In the genomic region with DNA sequence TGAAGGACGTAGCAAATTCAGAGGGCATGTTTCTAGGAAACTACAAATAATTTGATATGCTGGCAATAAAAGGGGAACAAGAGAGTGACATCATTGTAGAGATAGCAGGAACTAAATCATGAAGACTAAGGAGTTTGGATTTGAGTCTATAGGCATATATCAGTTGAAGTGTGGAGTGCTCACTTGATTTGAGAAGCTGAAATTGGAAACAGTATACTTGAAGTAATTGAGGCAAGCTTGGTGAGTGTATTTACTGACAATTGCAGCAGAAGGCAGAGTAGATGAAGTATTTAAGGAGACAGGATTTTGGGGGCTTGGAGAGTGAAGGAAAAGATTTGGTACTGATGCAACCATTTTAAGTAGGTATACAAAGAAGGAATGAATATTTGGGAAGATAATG, we compare ENCODE assay signal across 12 cellular contexts. TPM values are rescaled to one million over a fixed set of nuclear protein-coding genes. Genes with fewer than 3 reads are reported as not detected.
A peak's percentile ranks its signal among the peaks of the same experiment; 100 is the strongest.
DNase-seq lines count a peak whose midpoint lies in the region; ATAC-seq lines count a peak whose summit lies in the region.
"Had no signal": no experiment of that assay in that cellular context is flagged by ENCODE, and none has a peak within 500 bp of the region (broad histone marks: within the 10 kb centered on the region; RNA-seq: fewer than 3 reads in every experiment).

No MANE protein-coding gene starts in this region.

- H3K27me3 Mint-ChIP-seq in activated CD8-positive, alpha-beta memory T cell treated with anti-CD3 and anti-CD28 coated beads, Interleukin-2, amount 10 ng/mL, durations not matched to agents 7 days and 5 days, result no peaks in the 10 kb centered on the region
- H3K27me3 Mint-ChIP-seq in activated T-helper 1 cell treated with anti-CD3 and anti-CD28 coated beads, Interleukin-12 subunit alpha, Interleukin-12 subunit beta, Interleukin-2, Interleukin-4 antibody, amounts not matched to agents 30 ng/mL and 10 ng/mL and 1 ng/mL, durations not matched to agents 14 hours and 24 hours and 36 hours (ENCODE audit: insufficient read depth), result no peaks in the 10 kb centered on the region
- H3K27me3 Mint-ChIP-seq in stimulated activated memory B cell treated with anti-CD40 and anti-IgM and Interleukin-4, amounts not matched to agents 10 μg/mL and 1 μg/mL and 100 μg/mL, for 72 hours, result peaks cover 13% of the 10 kb centered on the region

- peak overlapping the region; percentile 8 for H3K4me3 Mint-ChIP-seq in activated CD8-positive, alpha-beta memory T cell treated with anti-CD3 and anti-CD28 coated beads, Interleukin-2, amount 10 ng/mL, durations not matched to agents 7 days and 5 days
- H3K4me3 Mint-ChIP-seq in activated T-helper 1 cell treated with anti-CD3 and anti-CD28 coated beads, Interleukin-12 subunit alpha, Interleukin-12 subunit beta, Interleukin-2, Interleukin-4 antibody, amounts not matched to agents 30 ng/mL and 10 ng/mL and 1 ng/mL, durations not matched to agents 14 hours and 24 hours and 36 hours, result peak overlapping the region; percentile 23
- H3K4me3 Mint-ChIP-seq in stimulated activated memory B cell treated with anti-CD40 and anti-IgM and Interleukin-4, amounts not matched to agents 10 μg/mL and 1 μg/mL and 100 μg/mL, for 72 hours, result no peak overlapping the region
- H3K4me3 Mint-ChIP-seq: neural crest cell had no signal

- H3K27ac Mint-ChIP-seq in activated CD8-positive, alpha-beta memory T cell treated with anti-CD3 and anti-CD28 coated beads, Interleukin-2, amount 10 ng/mL, durations not matched to agents 7 days and 5 days, result peak overlapping the region; percentile 83
- H3K27ac Mint-ChIP-seq in activated T-helper 1 cell treated with anti-CD3 and anti-CD28 coated beads, Interleukin-12 subunit alpha, Interleukin-12 subunit beta, Interleukin-2, Interleukin-4 antibody, amounts not matched to agents 30 ng/mL and 10 ng/mL and 1 ng/mL, durations not matched to agents 14 hours and 24 hours and 36 hours, result peak overlapping the region; percentile 94
- peak overlapping the region; percentile 1 for H3K27ac Mint-ChIP-seq in stimulated activated memory B cell treated with anti-CD40 and anti-IgM and Interleukin-4, amounts not matched to agents 10 μg/mL and 1 μg/mL and 100 μg/mL, for 72 hours

- peak; percentile 31 for ATAC-seq in activated CD8-positive, alpha-beta memory T cell treated with anti-CD3 and anti-CD28 coated beads, Interleukin-2, amount 10 ng/mL, durations not matched to agents 7 days and 5 days
- ATAC-seq in HG03103 (IDR thresholded peaks at IDR 0.05; ENCODE audit: low read depth, unreplicated experiment) (peak; percentile 31), HG03520 (IDR thresholded peaks at IDR 0.05; ENCODE audit: unreplicated experiment) (no peak)
- no peak for ATAC-seq in stimulated activated memory B cell treated with anti-CD40 and anti-IgM and Interleukin-4, amounts not matched to agents 10 μg/mL and 1 μg/mL and 100 μg/mL, for 72 hours
- ATAC-seq: heart right ventricle had no signal

- intact Hi-C loops in activated T-helper 1 cell treated with anti-CD3 and anti-CD28 coated beads, Interleukin-12 subunit alpha, Interleukin-12 subunit beta, Interleukin-2, Interleukin-4 antibody, amounts not matched to agents 30 ng/mL and 10 ng/mL and 1 ng/mL, durations not matched to agents 14 hours and 24 hours and 36 hours (cut with micrococcal nuclease), result loop anchor here (1.0 to 5.0 kb wide), 8 partner anchors 9 to 161 kb away; a partner anchor contains a TSS

- H3K9me3 Mint-ChIP-seq in activated CD8-positive, alpha-beta memory T cell treated with anti-CD3 and anti-CD28 coated beads, Interleukin-2, amount 10 ng/mL, durations not matched to agents 7 days and 5 days (ENCODE audit: low read depth), result no peaks in the 10 kb centered on the region
- H3K9me3 Mint-ChIP-seq in activated T-helper 1 cell treated with anti-CD3 and anti-CD28 coated beads, Interleukin-12 subunit alpha, Interleukin-12 subunit beta, Interleukin-2, Interleukin-4 antibody, amounts not matched to agents 30 ng/mL and 10 ng/mL and 1 ng/mL, durations not matched to agents 14 hours and 24 hours and 36 hours, result no peaks in the 10 kb centered on the region
- no peaks in the 10 kb centered on the region for H3K9me3 Mint-ChIP-seq in stimulated activated memory B cell treated with anti-CD40 and anti-IgM and Interleukin-4, amounts not matched to agents 10 μg/mL and 1 μg/mL and 100 μg/mL, for 72 hours
- H3K9me3 Mint-ChIP-seq: neural crest cell had no signal

- peaks cover 55% of the 10 kb centered on the region for H3K4me1 Mint-ChIP-seq in activated CD8-positive, alpha-beta memory T cell treated with anti-CD3 and anti-CD28 coated beads, Interleukin-2, amount 10 ng/mL, durations not matched to agents 7 days and 5 days
- H3K4me1 Mint-ChIP-seq in activated T-helper 1 cell treated with anti-CD3 and anti-CD28 coated beads, Interleukin-12 subunit alpha, Interleukin-12 subunit beta, Interleukin-2, Interleukin-4 antibody, amounts not matched to agents 30 ng/mL and 10 ng/mL and 1 ng/mL, durations not matched to agents 14 hours and 24 hours and 36 hours (ENCODE audit: low read depth), result peaks cover 77% of the 10 kb centered on the region
- H3K4me1 Mint-ChIP-seq in stimulated activated memory B cell treated with anti-CD40 and anti-IgM and Interleukin-4, amounts not matched to agents 10 μg/mL and 1 μg/mL and 100 μg/mL, for 72 hours, result peaks cover 14% of the 10 kb centered on the region
- H3K4me1 Mint-ChIP-seq: neural crest cell had no signal

- DNase-seq in activated CD8-positive, alpha-beta memory T cell treated with anti-CD3 and anti-CD28 coated beads, Interleukin-2, amount 10 ng/mL, durations not matched to agents 7 days and 5 days, result no peak
- DNase-seq in activated CD8-positive, alpha-beta memory T cell treated with anti-CD3 and anti-CD28 coated beads for 24 hours, result no peak
- DNase-seq in activated T-helper 1 cell treated with anti-CD3 and anti-CD28 coated beads, Interleukin-12 subunit alpha, Interleukin-12 subunit beta, Interleukin-2, Interleukin-4 antibody, amounts not matched to agents 30 ng/mL and 10 ng/mL and 1 ng/mL, durations not matched to agents 14 hours and 24 hours and 36 hours (ENCODE audit: low spot score), result no peak
- DNase-seq in NCI-H345 treated with DMSO at 0.1 percent for 48 hours (lab: John Stamatoyannopoulos, UW; ENCODE audit: unreplicated experiment) (no peak), AG08395 (ENCODE audit: low spot score) (no peak)
- DNase-seq: AML-193, heart right ventricle, NCI-H446 had no signal

- CTCF ChIA-PET in activated CD8-positive, alpha-beta memory T cell treated with anti-CD3 and anti-CD28 coated beads, Interleukin-2, amount 10 ng/mL, durations not matched to agents 7 days and 5 days (lab: Charles Lee), result interaction anchor here (0.9 to 2.4 kb wide), 11 partner anchors 9 to 198 kb away, joined by 3 to 10 read pairs (median 4); a partner anchor contains a TSS

- peaks cover 33% of the 10 kb centered on the region for H3K36me3 Mint-ChIP-seq in activated CD8-positive, alpha-beta memory T cell treated with anti-CD3 and anti-CD28 coated beads, Interleukin-2, amount 10 ng/mL, durations not matched to agents 7 days and 5 days
- H3K36me3 Mint-ChIP-seq in activated T-helper 1 cell treated with anti-CD3 and anti-CD28 coated beads, Interleukin-12 subunit alpha, Interleukin-12 subunit beta, Interleukin-2, Interleukin-4 antibody, amounts not matched to agents 30 ng/mL and 10 ng/mL and 1 ng/mL, durations not matched to agents 14 hours and 24 hours and 36 hours (ENCODE audit: low read depth), result peaks cover 44% of the 10 kb centered on the region
- peaks cover 26% of the 10 kb centered on the region for H3K36me3 Mint-ChIP-seq in stimulated activated memory B cell treated with anti-CD40 and anti-IgM and Interleukin-4, amounts not matched to agents 10 μg/mL and 1 μg/mL and 100 μg/mL, for 72 hours

RNA-seq across cellular contexts. Expression of a gene that starts 6.4 kb away (rescaled TPM):
- total RNA-seq in activated CD8-positive, alpha-beta memory T cell treated with anti-CD3 and anti-CD28 coated beads, Interleukin-2, amount 10 ng/mL, durations not matched to agents 7 days and 5 days, result under 1 TPM in 1 of 2 experiments, not detected in 1; 0.41 TPM
- not detected in 2 replicates for total RNA-seq in activated T-helper 1 cell treated with anti-CD3 and anti-CD28 coated beads, Interleukin-12 subunit alpha, Interleukin-12 subunit beta, Interleukin-2, Interleukin-4 antibody, amounts not matched to agents 30 ng/mL and 10 ng/mL and 1 ng/mL, durations not matched to agents 14 hours and 24 hours and 36 hours
- total RNA-seq: heart right ventricle, neural crest cell had no signal

RNA-seq across cellular contexts. Expression of a gene that starts 16.7 kb away (rescaled TPM):
- total RNA-seq in activated CD8-positive, alpha-beta memory T cell treated with anti-CD3 and anti-CD28 coated beads, Interleukin-2, amount 10 ng/mL, durations not matched to agents 7 days and 5 days, result 10 to 100 TPM; 23.3 to 41.1 TPM
- 50.2 and 56.0 TPM in 2 replicates for total RNA-seq in activated T-helper 1 cell treated with anti-CD3 and anti-CD28 coated beads, Interleukin-12 subunit alpha, Interleukin-12 subunit beta, Interleukin-2, Interleukin-4 antibody, amounts not matched to agents 30 ng/mL and 10 ng/mL and 1 ng/mL, durations not matched to agents 14 hours and 24 hours and 36 hours

Comparison
In these comparisons a context has a peak if more than half of its experiments do, and no peak if none do; other contexts are left out.
1. ATAC-seq: peak in activated CD8-positive, alpha-beta memory T cell treated with anti-CD3 and anti-CD28 coated beads, Interleukin-2, amount 10 ng/mL, durations not matched to agents 7 days and 5 days (single experiment) and HG03103 (single experiment); none in stimulated activated memory B cell treated with anti-CD40 and anti-IgM and Interleukin-4, amounts not matched to agents 10 μg/mL and 1 μg/mL and 100 μg/mL, for 72 hours (single experiment) and HG03520 (single experiment).
2. H3K27ac Mint-ChIP-seq: peak in every context shown above with its lines; median percentile 94 in activated T-helper 1 cell treated with anti-CD3 and anti-CD28 coated beads, Interleukin-12 subunit alpha, Interleukin-12 subunit beta, Interleukin-2, Interleukin-4 antibody, amounts not matched to agents 30 ng/mL and 10 ng/mL and 1 ng/mL, durations not matched to agents 14 hours and 24 hours and 36 hours; 83 in activated CD8-positive, alpha-beta memory T cell treated with anti-CD3 and anti-CD28 coated beads, Interleukin-2, amount 10 ng/mL, durations not matched to agents 7 days and 5 days; 1 in stimulated activated memory B cell treated with anti-CD40 and anti-IgM and Interleukin-4, amounts not matched to agents 10 μg/mL and 1 μg/mL and 100 μg/mL, for 72 hours.